In genomic region chr1:232547938-232548484, GRCh38 we compare ENCODE assay signal across 1 cellular context.
TF ChIP-seq lines count a peak whose summit lies in the region.

No MANE protein-coding gene starts in this region.

TF ChIP-seq in HEK293, 187 proteins besides CTCF, POLR2A, EP300 and RAD21 (continued from another document and continues in another):
- TF ChIP-seq ZNF223 (tag by site-specific recombination; IDR thresholded peaks at IDR 0.05) (no peak), ZNF10 (tag by site-specific recombination; IDR thresholded peaks at IDR 0.05) (peak; percentile 52; the same call in 1 of the 2 replicates), ZNF792 (tag by site-specific recombination; IDR thresholded peaks at IDR 0.05) (no peak), ZNF37A (tag by site-specific recombination; IDR thresholded peaks at IDR 0.05) (no peak), ZBTB8A (tag by site-specific recombination; IDR thresholded peaks at IDR 0.05) (peak; percentile 72), ZNF416 (tag by site-specific recombination; IDR thresholded peaks at IDR 0.05) (no peak), ZNF221 (tag by site-specific recombination; IDR thresholded peaks at IDR 0.05; ENCODE audit: borderline replicate concordance) (no peak), SCRT2 (tag by site-specific recombination; IDR thresholded peaks at IDR 0.05) (no peak), ZSCAN30 (tag by site-specific recombination; IDR thresholded peaks at IDR 0.05) (peak; percentile 52; the same call in 1 of the 2 replicates), ZNF18 (tag by site-specific recombination; IDR thresholded peaks at IDR 0.05) (peak; percentile 69), ZNF148 (tag by site-specific recombination; IDR thresholded peaks at IDR 0.05; ENCODE audit: borderline replicate concordance) (no peak), ZNF610 (tag by site-specific recombination; IDR thresholded peaks at IDR 0.05; ENCODE audit: borderline replicate concordance) (0 out of 2 replicates have a peak, but pooled peaks have one; percentile 31), ZSCAN16 (tag by site-specific recombination; IDR thresholded peaks at IDR 0.05) (no peak), ZFP69B (tag by site-specific recombination; IDR thresholded peaks at IDR 0.05) (no peak), ZNF501 (tag by site-specific recombination; IDR thresholded peaks at IDR 0.05) (no peak), ZNF571 (tag by site-specific recombination; IDR thresholded peaks at IDR 0.05) (no peak), ZNF157 (tag by site-specific recombination; IDR thresholded peaks at IDR 0.05) (no peak), TCF7L2 (IDR thresholded peaks at IDR 0.05; ENCODE audit: borderline replicate concordance, low read depth, low read length) (0 out of 2 replicates have a peak, but pooled peaks have one; percentile 27), ZNF394 (tag by site-specific recombination; IDR thresholded peaks at IDR 0.05; ENCODE audit: borderline replicate concordance) (peak; percentile 61; the same call in 1 of the 2 replicates), BCL6B (tag by site-specific recombination; IDR thresholded peaks at IDR 0.05) (no peak), ZIC2 (tag by site-specific recombination; IDR thresholded peaks at IDR 0.05) (no peak), ZNF707 (tag by site-specific recombination; IDR thresholded peaks at IDR 0.05) (no peak; the same call in 1 of the 2 replicates), ZNF391 (tag by site-specific recombination; IDR thresholded peaks at IDR 0.05; ENCODE audit: borderline replicate concordance, low read depth) (0 out of 2 replicates have a peak, but pooled peaks have one; percentile 22), ZNF140 (tag by site-specific recombination; IDR thresholded peaks at IDR 0.05) (no peak), SP7 (tag by site-specific recombination; IDR thresholded peaks at IDR 0.05) (peak; percentile 92), EGR2 (tag by site-specific recombination; IDR thresholded peaks at IDR 0.05; ENCODE audit: low read depth) (no peak), PATZ1 (tag by site-specific recombination; IDR thresholded peaks at IDR 0.05) (peak; percentile 30; the same call in 1 of the 2 replicates), ZNF629 (tag by site-specific recombination; IDR thresholded peaks at IDR 0.05) (peak; percentile 89), ZSCAN5A (tag by site-specific recombination; IDR thresholded peaks at IDR 0.05) (no peak), ZNF311 (tag by site-specific recombination; IDR thresholded peaks at IDR 0.05; ENCODE audit: borderline replicate concordance) (no peak), ZNF544 (tag by site-specific recombination; IDR thresholded peaks at IDR 0.05) (no peak), ZNF768 (tag by site-specific recombination; IDR thresholded peaks at IDR 0.05) (no peak), KLF1 (tag by site-specific recombination; IDR thresholded peaks at IDR 0.05) (no peak), HIC1 (tag by site-specific recombination; IDR thresholded peaks at IDR 0.05) (peak; percentile 68; the same call in 1 of the 2 replicates), ZNF521 (tag by site-specific recombination; IDR thresholded peaks at IDR 0.05) (no peak), ZBTB1 (tag by site-specific recombination; IDR thresholded peaks at IDR 0.05) (peak; percentile 48; the same call in 1 of the 2 replicates), ZFP41 (tag by site-specific recombination; IDR thresholded peaks at IDR 0.05; ENCODE audit: borderline replicate concordance) (no peak), ZNF600 (tag by site-specific recombination; IDR thresholded peaks at IDR 0.05) (peak; percentile 83), ZBTB21 (tag by site-specific recombination; IDR thresholded peaks at IDR 0.05) (no peak; the same call in 1 of the 2 replicates), ZNF560 (tag by site-specific recombination; IDR thresholded peaks at IDR 0.05; ENCODE audit: borderline replicate concordance) (no peak), ZNF837 (tag by site-specific recombination; IDR thresholded peaks at IDR 0.05) (no peak), PBX3 (CRISPR knock-in tag; IDR thresholded peaks at IDR 0.05) (no peak), ZNF398 (tag by site-specific recombination; IDR thresholded peaks at IDR 0.05) (peak; percentile 63), KLF10 (tag by site-specific recombination; IDR thresholded peaks at IDR 0.05) (peak; percentile 80), ZNF701 (tag by site-specific recombination; IDR thresholded peaks at IDR 0.05) (no peak), SETDB1 (IDR thresholded peaks at IDR 0.05; ENCODE audit: insufficient read length, low read length) (no peak), ZNF239 (tag by site-specific recombination; IDR thresholded peaks at IDR 0.05) (no peak), ZBTB48 (tag by site-specific recombination; IDR thresholded peaks at IDR 0.05) (peak; percentile 14; the same call in 1 of the 2 replicates), ZNF596 (tag by site-specific recombination; IDR thresholded peaks at IDR 0.05) (peak; percentile 68), ZNF133 (tag by site-specific recombination; IDR thresholded peaks at IDR 0.05) (no peak), ZNF677 (tag by site-specific recombination; IDR thresholded peaks at IDR 0.05) (no peak), GLIS2 (tag by site-specific recombination; IDR thresholded peaks at IDR 0.05) (no peak), RBAK (tag by site-specific recombination; IDR thresholded peaks at IDR 0.05) (no peak), SALL2 (tag by site-specific recombination; IDR thresholded peaks at IDR 0.05; ENCODE audit: borderline replicate concordance) (no peak), ZNF645 (tag by site-specific recombination; IDR thresholded peaks at IDR 0.05) (no peak), ZNF658 (tag by site-specific recombination; IDR thresholded peaks at IDR 0.05) (no peak), ZNF335 (tag by site-specific recombination; conservative IDR thresholded peaks at IDR 0.05) (no peak; the same call in none of the 2 replicates), ZNF138 (tag by site-specific recombination; IDR thresholded peaks at IDR 0.05; ENCODE audit: borderline replicate concordance) (no peak)
